In the genomic region with DNA sequence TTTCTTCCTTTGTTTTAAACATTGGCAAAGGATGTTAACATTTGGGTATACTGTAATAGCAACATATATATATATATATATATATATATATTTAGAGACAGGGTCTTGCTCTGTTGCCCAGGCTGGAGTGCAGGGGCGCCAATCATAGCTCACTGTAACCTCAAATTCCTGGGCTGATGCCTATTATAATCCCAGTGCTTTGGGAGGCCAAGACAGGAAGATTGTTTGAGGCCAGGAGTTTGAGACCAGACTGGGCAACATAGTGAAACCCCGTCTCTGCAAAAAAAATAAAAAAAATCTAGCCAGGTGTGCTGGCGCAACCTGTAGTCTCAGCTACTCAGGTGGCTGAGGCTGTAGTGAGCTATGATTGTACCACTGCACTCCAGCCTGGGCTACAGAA, we compare ENCODE assay signal across 34 cellular contexts.
"Had no signal": no experiment of that assay in that cellular context is flagged by ENCODE, and none has a peak within 500 bp of the region (broad histone marks: within the 10 kb centered on the region; RNA-seq: fewer than 3 reads in every experiment).

No MANE protein-coding gene starts in this region.

- H3K27me3 ChIP-seq: MG63 had no signal

- H3K4me3 ChIP-seq: MG63 had no signal

- DNase-seq: Karpas-422, Kasumi-1, MG63, MM.1S, MV-4-11, NCI-H1048, NCI-H1092, NCI-H1092 treated with DMSO at 0.1 percent for 48 hours, NCI-H1105, NCI-H1105 treated with DMSO at 0.1 percent for 48 hours, NCI-H1417, NCI-H1417 treated with DMSO at 0.1 percent for 48 hours, NCI-H1436, NCI-H1436 treated with DMSO at 0.1 percent for 48 hours, NCI-H146, NCI-H1694, NCI-H1694 treated with DMSO at 0.1 percent for 48 hours, NCI-H187, NCI-H187 treated with DMSO at 0.1 percent for 48 hours, NCI-H1930, NCI-H2029, NCI-H2029 treated with DMSO at 0.1 percent for 48 hours, NCI-H2081, NCI-H2081 treated with DMSO at 0.1 percent for 48 hours, NCI-H2107, NCI-H2171, NCI-H2171 treated with DMSO at 0.1 percent for 48 hours, NCI-H2227 treated with DMSO at 0.1 percent for 48 hours, NCI-H226, NCI-H345, NCI-H446, NCI-H446 treated with DMSO at 0.1 percent for 48 hours, NCI-H510A, NCI-H510A treated with DMSO at 0.1 percent for 48 hours had no signal

- H3K9me3 ChIP-seq: MG63 had no signal
